ENCODE assay signal across 2 cellular contexts in the genomic region with DNA sequence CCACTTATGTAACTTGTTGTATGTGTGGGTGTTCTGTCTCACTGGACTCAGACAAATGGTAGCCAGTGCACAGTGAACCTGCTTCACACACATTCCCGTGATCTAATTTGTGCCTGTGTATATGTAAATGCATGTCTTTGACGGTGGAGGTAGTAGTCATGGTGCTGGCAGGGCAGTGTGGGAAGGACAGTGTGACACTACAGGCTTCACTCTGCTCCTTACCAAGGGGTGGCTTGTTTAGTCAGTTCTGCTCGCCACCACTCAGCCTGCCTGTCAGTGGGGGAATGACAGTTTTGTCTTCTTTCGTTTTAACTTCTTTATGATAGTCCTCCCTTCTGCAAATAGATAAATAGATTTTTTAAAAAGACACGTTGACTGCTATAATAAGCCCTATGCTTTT.
TF ChIP-seq lines count a peak whose summit lies in the region.

No MANE protein-coding gene starts in this region.

TF ChIP-seq in GM23338, 12 proteins besides CTCF, POLR2A, EP300 and RAD21:
- TF ChIP-seq EZH2 (IDR thresholded peaks at IDR 0.05; ENCODE audit: low read depth, unreplicated experiment) (no peak), CREB1 (CRISPR knock-in tag; IDR thresholded peaks at IDR 0.05; ENCODE audit: low read depth) (no peak)

TF ChIP-seq in K562, 482 proteins besides CTCF, POLR2A, EP300 and RAD21:
- TF ChIP-seq, protein P1, sequence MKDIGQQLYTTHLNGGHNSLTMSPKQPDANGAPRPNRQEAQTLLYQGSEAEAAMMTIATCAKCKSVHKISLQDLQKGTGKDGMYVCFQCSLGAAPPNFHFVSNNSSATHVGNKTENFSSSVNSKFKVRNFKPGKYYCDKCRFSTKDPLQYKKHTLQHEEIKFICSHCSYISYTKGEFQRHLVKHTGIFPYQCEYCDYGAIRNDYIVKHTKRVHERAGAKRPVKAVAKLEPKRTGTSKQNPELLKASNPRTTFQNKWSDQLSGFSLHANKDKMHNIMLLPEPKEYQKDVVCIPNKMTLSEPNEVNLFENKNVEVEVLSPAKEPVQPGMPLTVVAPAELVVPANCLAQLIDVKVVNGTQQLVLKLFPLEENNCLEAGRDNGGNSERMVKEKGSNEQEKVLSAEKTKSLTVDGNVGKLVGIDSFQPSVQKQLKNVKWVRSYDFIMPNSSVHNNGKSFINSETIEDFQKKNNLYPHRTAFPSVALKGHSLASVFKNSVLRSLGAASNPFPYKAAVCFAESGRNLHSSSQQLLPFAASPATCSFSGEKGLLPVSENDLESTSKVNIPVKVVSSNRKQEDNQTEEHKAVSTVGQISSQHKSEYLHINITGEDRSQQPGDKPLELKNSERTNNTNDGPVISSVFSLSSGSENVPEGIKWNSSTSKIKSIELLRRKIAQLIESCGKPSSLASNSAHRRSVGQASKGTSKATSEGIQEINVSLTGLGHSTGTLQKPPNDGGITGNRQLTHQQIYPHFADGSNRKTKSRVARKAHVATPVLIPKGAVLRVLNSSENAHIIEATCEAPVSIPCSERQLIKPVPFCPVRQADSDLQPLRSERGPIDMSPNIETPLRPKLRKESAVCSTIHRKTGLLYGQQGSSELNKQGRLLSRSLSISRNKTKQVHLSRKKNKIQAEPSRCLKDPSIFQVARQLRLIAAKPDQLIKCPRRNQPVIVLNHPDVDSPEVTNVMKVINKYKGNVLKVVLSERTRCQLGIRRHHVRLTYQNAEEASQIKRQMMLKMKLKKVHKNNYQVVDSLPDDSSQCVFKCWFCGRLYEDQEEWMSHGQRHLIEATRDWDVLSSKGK (CRISPR knock-in tag; IDR thresholded peaks at IDR 0.05), result no peak
- TF ChIP-seq EGR1 (conservative IDR thresholded peaks at IDR 0.05), result peak; percentile 30; the same call in 1 of the 2 replicates
- TF ChIP-seq, protein P2, sequence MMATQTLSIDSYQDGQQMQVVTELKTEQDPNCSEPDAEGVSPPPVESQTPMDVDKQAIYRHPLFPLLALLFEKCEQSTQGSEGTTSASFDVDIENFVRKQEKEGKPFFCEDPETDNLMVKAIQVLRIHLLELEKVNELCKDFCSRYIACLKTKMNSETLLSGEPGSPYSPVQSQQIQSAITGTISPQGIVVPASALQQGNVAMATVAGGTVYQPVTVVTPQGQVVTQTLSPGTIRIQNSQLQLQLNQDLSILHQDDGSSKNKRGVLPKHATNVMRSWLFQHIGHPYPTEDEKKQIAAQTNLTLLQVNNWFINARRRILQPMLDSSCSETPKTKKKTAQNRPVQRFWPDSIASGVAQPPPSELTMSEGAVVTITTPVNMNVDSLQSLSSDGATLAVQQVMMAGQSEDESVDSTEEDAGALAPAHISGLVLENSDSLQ (IDR thresholded peaks at IDR 0.05), result peak; percentile 70
- TF ChIP-seq, protein P3, sequence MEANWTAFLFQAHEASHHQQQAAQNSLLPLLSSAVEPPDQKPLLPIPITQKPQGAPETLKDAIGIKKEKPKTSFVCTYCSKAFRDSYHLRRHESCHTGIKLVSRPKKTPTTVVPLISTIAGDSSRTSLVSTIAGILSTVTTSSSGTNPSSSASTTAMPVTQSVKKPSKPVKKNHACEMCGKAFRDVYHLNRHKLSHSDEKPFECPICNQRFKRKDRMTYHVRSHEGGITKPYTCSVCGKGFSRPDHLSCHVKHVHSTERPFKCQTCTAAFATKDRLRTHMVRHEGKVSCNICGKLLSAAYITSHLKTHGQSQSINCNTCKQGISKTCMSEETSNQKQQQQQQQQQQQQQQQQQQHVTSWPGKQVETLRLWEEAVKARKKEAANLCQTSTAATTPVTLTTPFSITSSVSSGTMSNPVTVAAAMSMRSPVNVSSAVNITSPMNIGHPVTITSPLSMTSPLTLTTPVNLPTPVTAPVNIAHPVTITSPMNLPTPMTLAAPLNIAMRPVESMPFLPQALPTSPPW (CRISPR knock-in tag; IDR thresholded peaks at IDR 0.05), result no peak
- TF ChIP-seq MEIS2 (IDR thresholded peaks at IDR 0.05; ENCODE audit: partially characterized antibody), result peak; percentile 54
- TF ChIP-seq, protein P4, sequence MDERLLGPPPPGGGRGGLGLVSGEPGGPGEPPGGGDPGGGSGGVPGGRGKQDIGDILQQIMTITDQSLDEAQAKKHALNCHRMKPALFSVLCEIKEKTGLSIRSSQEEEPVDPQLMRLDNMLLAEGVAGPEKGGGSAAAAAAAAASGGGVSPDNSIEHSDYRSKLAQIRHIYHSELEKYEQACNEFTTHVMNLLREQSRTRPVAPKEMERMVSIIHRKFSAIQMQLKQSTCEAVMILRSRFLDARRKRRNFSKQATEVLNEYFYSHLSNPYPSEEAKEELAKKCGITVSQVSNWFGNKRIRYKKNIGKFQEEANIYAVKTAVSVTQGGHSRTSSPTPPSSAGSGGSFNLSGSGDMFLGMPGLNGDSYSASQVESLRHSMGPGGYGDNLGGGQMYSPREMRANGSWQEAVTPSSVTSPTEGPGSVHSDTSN (CRISPR knock-in tag; IDR thresholded peaks at IDR 0.05; ENCODE audit: low read depth), result no peak
- TF ChIP-seq, protein P4 (tag; conservative IDR thresholded peaks at IDR 0.05; ENCODE audit: low read depth), result peak; percentile 63
- TF ChIP-seq ZFPM2 (CRISPR knock-in tag; IDR thresholded peaks at IDR 0.05), result no peak
- no peak for TF ChIP-seq ZNF184 (CRISPR knock-in tag; IDR thresholded peaks at IDR 0.05)
